9 cellular contexts compared by ENCODE assay signal in the genomic region with DNA sequence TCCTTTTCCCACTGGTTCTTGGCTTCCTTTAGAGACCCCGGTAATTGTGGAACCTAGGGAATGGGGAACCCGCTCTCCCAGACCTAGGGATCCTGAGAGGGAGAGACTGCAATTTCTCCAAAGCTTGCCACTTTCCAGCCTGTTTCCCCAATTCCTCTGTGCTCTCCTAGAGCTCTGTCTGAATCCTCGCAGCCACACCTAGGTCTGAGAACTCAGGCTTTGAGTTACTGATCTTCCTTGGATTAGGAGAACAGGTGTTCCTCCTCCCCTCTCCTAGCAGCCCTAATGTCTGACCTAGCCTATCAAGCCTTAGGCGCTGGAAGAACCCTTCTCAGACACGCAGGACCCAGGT. TPM values are rescaled to one million over a fixed set of nuclear protein-coding genes. Genes with fewer than 3 reads are reported as not detected.
DNase-seq lines count a peak whose midpoint lies in the region; ATAC-seq and TF ChIP-seq lines count a peak whose summit lies in the region.
"Had no signal": no experiment of that assay in that cellular context is flagged by ENCODE, and none has a peak within 500 bp of the region (broad histone marks: within the 10 kb centered on the region; RNA-seq: fewer than 3 reads in every experiment).

No MANE protein-coding gene starts in this region.

- H2AFZ ChIP-seq in DND-41 (ENCODE audit: low read depth, low read length) (peak overlapping the region; percentile 75), Loucy (ENCODE audit: low read length) (no peak overlapping the region), trophoblast cell (ENCODE audit: insufficient read depth, low read length, poor library complexity) (no peak overlapping the region)

- ATAC-seq in DND-41 (ENCODE audit: insufficient read depth, low read depth): peak; percentile 1; the same call in 1 of the 3 replicates

- no peak overlapping the region for H3K27ac ChIP-seq in DND-41 (ENCODE audit: low read length)
- no peak overlapping the region for H3K27ac ChIP-seq in ectodermal cell (ENCODE audit: insufficient read depth, low read depth, low read length, poor library complexity, severe bottlenecking)
- H3K27ac ChIP-seq in trophoblast cell (ENCODE audit: low read depth, low read length): no peak overlapping the region

- no peaks in the 10 kb centered on the region for H3K9me3 ChIP-seq in DND-41 (ENCODE audit: insufficient read depth, low read length, severe bottlenecking)
- H3K9me3 ChIP-seq in Loucy (ENCODE audit: insufficient read depth, low read depth, low read length): no peaks in the 10 kb centered on the region
- no peaks in the 10 kb centered on the region for H3K9me3 ChIP-seq in ectodermal cell (ENCODE audit: control insufficient read depth, low read length)
- H3K9me3 ChIP-seq in trophoblast cell (ENCODE audit: insufficient read depth, low read depth, low read length): peaks cover 2% of the 10 kb centered on the region

- H3K4me1 ChIP-seq in DND-41 (ENCODE audit: insufficient read depth, low read length): peaks cover 27% of the 10 kb centered on the region
- H3K4me1 ChIP-seq in Loucy (ENCODE audit: insufficient read depth, low read length, poor library complexity, severe bottlenecking): peaks cover 35% of the 10 kb centered on the region
- H3K4me1 ChIP-seq in ectodermal cell (ENCODE audit: control insufficient read depth, insufficient read depth, low read length): peaks cover 58% of the 10 kb centered on the region
- H3K4me1 ChIP-seq in trophoblast cell (ENCODE audit: control insufficient read depth in 1 of 2, insufficient read depth in 2 of 2, low read length in 2 of 2): peaks cover 11 to 13% of the 10 kb centered on the region in 2 experiments

- peak overlapping the region; percentile 52 for H3K9ac ChIP-seq in DND-41 (ENCODE audit: low read depth, low read length)
- peak overlapping the region; percentile 19 for H3K9ac ChIP-seq in Loucy (ENCODE audit: low read depth, low read length, poor library complexity, severe bottlenecking)
- H3K9ac ChIP-seq in trophoblast cell (ENCODE audit: low read length): no peak overlapping the region

- H3K4me2 ChIP-seq in DND-41 (ENCODE audit: insufficient read depth, low read length): peak overlapping the region; percentile 95
- H3K4me2 ChIP-seq in Loucy (ENCODE audit: low read depth, low read length, poor library complexity, severe bottlenecking): peak overlapping the region; percentile 94
- peak overlapping the region; percentile 90 for H3K4me2 ChIP-seq in trophoblast cell (ENCODE audit: low read length)

- H2BK120ac ChIP-seq in trophoblast cell (ENCODE audit: insufficient read depth, low read length, poor library complexity): no peak overlapping the region

- H3K27me3 ChIP-seq in DND-41 (ENCODE audit: insufficient read depth, low read length, poor library complexity) (no peaks in the 10 kb centered on the region), Loucy (ENCODE audit: insufficient read depth, low read length, poor library complexity, severe bottlenecking) (no peaks in the 10 kb centered on the region), ectodermal cell (ENCODE audit: control insufficient read depth, insufficient read depth, low read length, poor library complexity, severe bottlenecking) (peaks cover 90% of the 10 kb centered on the region), trophoblast cell (ENCODE audit: insufficient read depth, low read length) (peaks cover 26% of the 10 kb centered on the region)

- no peak overlapping the region for H4K91ac ChIP-seq in trophoblast cell (ENCODE audit: low read depth, low read length)

- H4K20me1 ChIP-seq in DND-41 (ENCODE audit: insufficient read depth, low read length) (no peaks in the 10 kb centered on the region), Loucy (ENCODE audit: insufficient read depth, low read length, poor library complexity, severe bottlenecking) (no peaks in the 10 kb centered on the region)

- H3K4me3 ChIP-seq in DND-41 (ENCODE audit: low read depth in 1 of 2, low read length in 2 of 2) (peak overlapping the region in 1 of 2 experiments; percentile 66; a peak in 3 of 4 replicates), Loucy (ENCODE audit: low read length, poor library complexity, severe bottlenecking) (peak overlapping the region; percentile 73), ectodermal cell (ENCODE audit: insufficient read depth, low read depth, low read length) (peak overlapping the region; percentile 35), trophoblast cell (ENCODE audit: low read depth, low read length) (no peak overlapping the region)

- no peak overlapping the region for H2AK5ac ChIP-seq in trophoblast cell (ENCODE audit: low read length)

- H3K36me3 ChIP-seq in DND-41 (ENCODE audit: insufficient read depth, low read length) (peaks cover 32% of the 10 kb centered on the region), Loucy (ENCODE audit: insufficient read depth, low read length) (peaks cover 23% of the 10 kb centered on the region; the same call in 1 of the 2 replicates), ectodermal cell (ENCODE audit: control insufficient read depth, insufficient read depth, low read length) (no peaks in the 10 kb centered on the region), trophoblast cell (ENCODE audit: control insufficient read depth in 1 of 2, insufficient read depth in 2 of 2, low read length in 2 of 2) (peaks cover 2 to 3% of the 10 kb centered on the region in 2 experiments)

- no peaks in the 10 kb centered on the region for H3K79me1 ChIP-seq in trophoblast cell (ENCODE audit: low read length)

- H4K8ac ChIP-seq in trophoblast cell (ENCODE audit: low read depth, low read length): no peak overlapping the region

- H3F3A ChIP-seq in Loucy (ENCODE audit: low read depth): no peaks in the 10 kb centered on the region

- no peak overlapping the region for H2BK12ac ChIP-seq in trophoblast cell (ENCODE audit: low read length)

- no peaks in the 10 kb centered on the region for H3K79me2 ChIP-seq in DND-41 (ENCODE audit: insufficient read depth, low read length)
- no peaks in the 10 kb centered on the region for H3K79me2 ChIP-seq in Loucy (ENCODE audit: insufficient read depth, low read length)
- H3K79me2 ChIP-seq in trophoblast cell (ENCODE audit: control insufficient read depth, insufficient read depth, low read length, poor library complexity): no peaks in the 10 kb centered on the region

- H3K4ac ChIP-seq in trophoblast cell (ENCODE audit: low read depth, low read length): no peak overlapping the region

- H3K9me2 ChIP-seq in Loucy (replicated peaks; ENCODE audit: low read depth, low read length): no peaks in the 10 kb centered on the region

- DNase-seq in DND-41: no peak
- no peak for DNase-seq in trophoblast cell
- DNase-seq in iPS-NIHi7 (ENCODE audit: extremely low spot score): no peak
- DNase-seq in NAMALWA (ENCODE audit: low spot score): no peak
- DNase-seq in mucosa of gallbladder (ENCODE audit: low spot score): no peak
- no peak for DNase-seq in activated CD4-positive, alpha-beta T cell treated with anti-CD3 and anti-CD28 coated beads for 4 hours
- DNase-seq: NCI-H187 treated with DMSO at 0.1 percent for 48 hours had no signal

- no peak overlapping the region for H3K23ac ChIP-seq in trophoblast cell (ENCODE audit: low read length)

- 43 to 45% methylated on average over 5 of the region's 5 CpGs for WGBS in ectodermal cell, 2 experiments
- WGBS in trophoblast cell (ENCODE audit: extremely low coverage, insufficient coverage, insufficient read length): no CpG with 5 or more reads among the region's 5 CpGs

- TF ChIP-seq CTCF in DND-41 (IDR thresholded peaks at IDR 0.05; ENCODE audit: borderline replicate concordance, extremely low read depth, low read length, poor library complexity, severe bottlenecking) (no peak), Loucy (conservative IDR thresholded peaks at IDR 0.05; ENCODE audit: low read length) (peak; percentile 15; the same call in 1 of the 2 replicates)

- H3K18ac ChIP-seq in trophoblast cell (ENCODE audit: low read length): no peak overlapping the region

- no peak overlapping the region for H4K12ac ChIP-seq in trophoblast cell (ENCODE audit: low read depth, low read length)

- H3K14ac ChIP-seq in trophoblast cell (ENCODE audit: low read length): no peak overlapping the region

- H2BK5ac ChIP-seq in trophoblast cell (ENCODE audit: low read depth, low read length, poor library complexity): no peak overlapping the region

RNA-seq across cellular contexts. Expression of a gene that starts 20.0 kb away (rescaled TPM):
- 6.4 TPM for polyA plus RNA-seq in ectodermal cell (2013, experiment 1 of 4)
- polyA plus RNA-seq in ectodermal cell (2013, experiment 2 of 4): 15.9 TPM
- 4.1 TPM for polyA plus RNA-seq in ectodermal cell (2013, experiment 3 of 4)
- 10.0 TPM for polyA plus RNA-seq in ectodermal cell (2013, experiment 4 of 4)
- 0.01 TPM in 2 replicates for polyA plus RNA-seq in trophoblast cell (2013)
- not detected for total RNA-seq in mucosa of gallbladder

RNA-seq across cellular contexts. Expression of a gene that starts 36.9 kb away (rescaled TPM):
- polyA plus RNA-seq in ectodermal cell (2013, experiment 1 of 4): 17.2 TPM
- 17.2 TPM for polyA plus RNA-seq in ectodermal cell (2013, experiment 2 of 4)
- 12.5 TPM for polyA plus RNA-seq in ectodermal cell (2013, experiment 3 of 4)
- 14.2 TPM for polyA plus RNA-seq in ectodermal cell (2013, experiment 4 of 4)
- 2.4 and 2.8 TPM in 2 replicates for polyA plus RNA-seq in trophoblast cell (2013)
- total RNA-seq in mucosa of gallbladder: 13.5 TPM

RNA-seq across cellular contexts. Expression of a gene that starts 46.9 kb away (rescaled TPM):
- 218 TPM for polyA plus RNA-seq in ectodermal cell (2013, experiment 1 of 4)
- polyA plus RNA-seq in ectodermal cell (2013, experiment 2 of 4): 177 TPM
- 175 TPM for polyA plus RNA-seq in ectodermal cell (2013, experiment 3 of 4)
- 190 TPM for polyA plus RNA-seq in ectodermal cell (2013, experiment 4 of 4)
- polyA plus RNA-seq in trophoblast cell (2013): 229 and 233 TPM in 2 replicates
- 140 TPM for total RNA-seq in mucosa of gallbladder

RNA-seq across cellular contexts. Expression of a gene that starts 52.9 kb away (rescaled TPM):
- polyA plus RNA-seq in ectodermal cell (2013, experiment 1 of 4): 38.8 TPM
- polyA plus RNA-seq in ectodermal cell (2013, experiment 2 of 4): 52.3 TPM
- polyA plus RNA-seq in ectodermal cell (2013, experiment 3 of 4): 21.9 TPM
- polyA plus RNA-seq in ectodermal cell (2013, experiment 4 of 4): 26.8 TPM
- 18.4 and 19.2 TPM in 2 replicates for polyA plus RNA-seq in trophoblast cell (2013)
- total RNA-seq in mucosa of gallbladder: 46.4 TPM
